Comparison of ENCODE assay signal across 13 cellular contexts in genomic region chr4:11488657-11489448, GRCh38.
DNase-seq lines count a peak whose midpoint lies in the region; ATAC-seq and TF ChIP-seq lines count a peak whose summit lies in the region.
"Had no signal": no experiment of that assay in that cellular context is flagged by ENCODE, and none has a peak within 500 bp of the region (broad histone marks: within the 10 kb centered on the region; RNA-seq: fewer than 3 reads in every experiment).

No MANE protein-coding gene starts in this region.

- TF ChIP-seq CTCF in neural progenitor cell (IDR thresholded peaks at IDR 0.05) (peak; percentile 19), suprapubic skin (IDR thresholded peaks at IDR 0.05) (no peak), vagina (IDR thresholded peaks at IDR 0.05) (no peak)

- H3K79me2 ChIP-seq in neural progenitor cell (ENCODE audit: low read depth): no peaks in the 10 kb centered on the region

- peaks cover 22% of the 10 kb centered on the region for H3K4me1 Mint-ChIP-seq in activated T-cell treated with anti-CD3 and anti-CD28 coated beads, Interleukin-2, amount 50 U/mL, for 4 hours (ENCODE audit: low read depth)
- no peaks in the 10 kb centered on the region for H3K4me1 Mint-ChIP-seq in neural progenitor cell

- no peak for TF ChIP-seq EP300 in suprapubic skin (IDR thresholded peaks at IDR 0.05)

- H3K4me2 ChIP-seq in neural progenitor cell: no peak overlapping the region

- H3K27me3 Mint-ChIP-seq in activated T-cell treated with anti-CD3 and anti-CD28 coated beads, Interleukin-2, amount 50 U/mL, for 4 hours (ENCODE audit: low read depth): peaks cover 2% of the 10 kb centered on the region
- H3K27me3 Mint-ChIP-seq in neural progenitor cell (ENCODE audit: insufficient read depth, low read depth): no peaks in the 10 kb centered on the region

- intact Hi-C loops in vagina (cut with DNase I): no loop called here

- H3K27me3 ChIP-seq in neural progenitor cell: no peaks in the 10 kb centered on the region
- H3K27me3 ChIP-seq in suprapubic skin: no peaks in the 10 kb centered on the region
- no peaks in the 10 kb centered on the region for H3K27me3 ChIP-seq in vagina
- H3K27me3 ChIP-seq: Peyer's patch, right atrium auricular region had no signal

- peak; percentile 77 to 80 for ATAC-seq in activated T-cell treated with anti-CD3 and anti-CD28 coated beads, Interleukin-2, amount 50 U/mL, for 4 hours
- no peak for ATAC-seq in HG03469 (IDR thresholded peaks at IDR 0.05; ENCODE audit: unreplicated experiment)
- ATAC-seq: K562 had no signal

- no peaks in the 10 kb centered on the region for H3K9me3 Mint-ChIP-seq in activated T-cell treated with anti-CD3 and anti-CD28 coated beads, Interleukin-2, amount 50 U/mL, for 4 hours
- no peaks in the 10 kb centered on the region for H3K9me3 Mint-ChIP-seq in neural progenitor cell

- no peak overlapping the region for H3K4me3 ChIP-seq in neural progenitor cell
- H3K4me3 ChIP-seq in suprapubic skin: no peak overlapping the region
- no peak overlapping the region for H3K4me3 ChIP-seq in vagina
- H3K4me3 ChIP-seq: K562, Peyer's patch, right atrium auricular region had no signal

- H3K4me1 ChIP-seq in neural progenitor cell (no peaks in the 10 kb centered on the region), suprapubic skin (no peaks in the 10 kb centered on the region), vagina (no peaks in the 10 kb centered on the region)
- H3K4me1 ChIP-seq: Peyer's patch, right atrium auricular region had no signal

- H3K4me3 Mint-ChIP-seq in activated T-cell treated with anti-CD3 and anti-CD28 coated beads, Interleukin-2, amount 50 U/mL, for 4 hours: no peak overlapping the region
- no peak overlapping the region for H3K4me3 Mint-ChIP-seq in neural progenitor cell

- H3K36me3 ChIP-seq in neural progenitor cell (no peaks in the 10 kb centered on the region), suprapubic skin (no peaks in the 10 kb centered on the region), vagina (no peaks in the 10 kb centered on the region)
- H3K36me3 ChIP-seq: Peyer's patch, right atrium auricular region had no signal

- H3K27ac ChIP-seq in neural progenitor cell: no peak overlapping the region
- no peak overlapping the region for H3K27ac ChIP-seq in suprapubic skin
- no peak overlapping the region for H3K27ac ChIP-seq in vagina
- H3K27ac ChIP-seq: right atrium auricular region had no signal

- no peak for DNase-seq in activated T-cell treated with anti-CD3 and anti-CD28 coated beads, Interleukin-2, amount 50 U/mL, for 4 hours
- no peak for DNase-seq in activated T-cell treated with anti-CD3 and anti-CD28 coated beads for 4 hours
- peak; percentile 24 for DNase-seq in HuH-7 (ENCODE audit: low spot score)
- DNase-seq in amniotic epithelial cell (ENCODE audit: low read depth): peak; percentile 45
- no peak for DNase-seq in neural progenitor cell (ENCODE audit: low spot score)
- no peak for DNase-seq in suprapubic skin (ENCODE audit: low spot score in 2 of 2)
- DNase-seq in vagina (ENCODE audit: extremely low spot score in 2 of 2): no peak
- DNase-seq: Peyer's patch; stimulated activated CD4-positive, alpha-beta T cell treated with anti-CD3 and anti-CD28 coated beads, Interleukin-4, amount 100 ng/mL, for 1 hour; SW 1271 had no signal

- no peaks in the 10 kb centered on the region for H3F3A ChIP-seq in neural progenitor cell (ENCODE audit: low read depth)

- H3K9ac ChIP-seq in neural progenitor cell: no peak overlapping the region

- WGBS in suprapubic skin: 79% methylated on average over 6 of the region's 6 CpGs

- H3K9me3 ChIP-seq in neural progenitor cell (ENCODE audit: low read depth) (no peaks in the 10 kb centered on the region), suprapubic skin (no peaks in the 10 kb centered on the region), vagina (no peaks in the 10 kb centered on the region)
- H3K9me3 ChIP-seq: Peyer's patch, right atrium auricular region had no signal

- no peaks in the 10 kb centered on the region for H4K20me1 ChIP-seq in neural progenitor cell (ENCODE audit: low read depth)

- no peaks in the 10 kb centered on the region for H3K36me3 Mint-ChIP-seq in activated T-cell treated with anti-CD3 and anti-CD28 coated beads, Interleukin-2, amount 50 U/mL, for 4 hours (ENCODE audit: insufficient read depth)
- H3K36me3 Mint-ChIP-seq in neural progenitor cell: no peaks in the 10 kb centered on the region

- no peak overlapping the region for H2AFZ ChIP-seq in neural progenitor cell (replicated peaks)

- no peak for TF ChIP-seq POLR2A in suprapubic skin (IDR thresholded peaks at IDR 0.05)
- TF ChIP-seq POLR2A in vagina (IDR thresholded peaks at IDR 0.05): no peak

- no peak overlapping the region for H3K27ac Mint-ChIP-seq in neural progenitor cell

Comparison
In these comparisons a context has a peak if more than half of its experiments do, and no peak if none do; other contexts are left out.
1. DNase-seq: peak in HuH-7 (single experiment) and amniotic epithelial cell (single experiment); none in activated T-cell treated with anti-CD3 and anti-CD28 coated beads, Interleukin-2, amount 50 U/mL, for 4 hours (single experiment), activated T-cell treated with anti-CD3 and anti-CD28 coated beads for 4 hours (single experiment), neural progenitor cell (single experiment), suprapubic skin (0 of 2) and vagina (0 of 2).